In genomic region chr2:175462246-175462645, GRCh38 we compare ENCODE assay signal across 28 cellular contexts.
"Had no signal": no experiment of that assay in that cellular context is flagged by ENCODE, and none has a peak within 500 bp of the region (broad histone marks: within the 10 kb centered on the region; RNA-seq: fewer than 3 reads in every experiment).

No MANE protein-coding gene starts in this region.

- DNase-seq: hypothalamus; immature natural killer cell; kidney; left colon; left lung; lower lobe of right lung; mammary epithelial cell; mesenchymal stem cell; naive thymus-derived CD8-positive, alpha-beta T cell; ovary; posterior cingulate gyrus; retina; right cardiac atrium; sigmoid colon; small intestine; spleen; stimulated activated CD4-positive, alpha-beta T cell treated with anti-CD3 and anti-CD28 coated beads, Interleukin-4, amount 100 ng/mL, for 24 hours; stimulated activated naive CD4-positive, alpha-beta T cell; tibial artery; trophoblast cell; upper lobe of right lung had no signal

- H3K27me3 Mint-ChIP-seq: stimulated activated naive CD8-positive, alpha-beta T cell treated with anti-CD3 and anti-CD28 coated beads, Interleukin-15, Interleukin-2, amounts not matched to agents 100 ng/mL and 50 ng/mL, for 24 hours had no signal

- H3K4me1 Mint-ChIP-seq: immature natural killer cell; naive thymus-derived CD8-positive, alpha-beta T cell; neural progenitor cell; stimulated activated effector memory CD8-positive, alpha-beta T cell treated with anti-CD3 and anti-CD28 coated beads, Interleukin-12 subunit alpha, Interleukin-12 subunit beta, amount 100 ng/mL, for 72 hours had no signal

- H3K9me3 ChIP-seq: lower lobe of right lung, ovary, prostate gland, sigmoid colon, suprapubic skin, thoracic aorta, tibial artery, upper lobe of right lung had no signal

- H3K9me3 Mint-ChIP-seq: stimulated activated effector memory CD8-positive, alpha-beta T cell treated with anti-CD3 and anti-CD28 coated beads, Interleukin-12 subunit alpha, Interleukin-12 subunit beta, amount 100 ng/mL, for 72 hours; stimulated activated naive CD8-positive, alpha-beta T cell treated with anti-CD3 and anti-CD28 coated beads, Interleukin-15, Interleukin-2, amounts not matched to agents 100 ng/mL and 50 ng/mL, for 24 hours had no signal

- H3K36me3 ChIP-seq: left lung, lower lobe of right lung, neural progenitor cell, ovary, prostate gland, sigmoid colon, spleen, suprapubic skin, thoracic aorta, tibial artery, upper lobe of right lung had no signal

- H3K4me1 ChIP-seq: lower lobe of right lung, neural progenitor cell, prostate gland, sigmoid colon, spleen, suprapubic skin, tibial artery, upper lobe of right lung had no signal

- H3K27me3 ChIP-seq: left lung, neural progenitor cell, ovary, sigmoid colon, spleen, suprapubic skin, upper lobe of right lung had no signal

- H3K27ac Mint-ChIP-seq: immature natural killer cell; naive thymus-derived CD8-positive, alpha-beta T cell; neural progenitor cell; stimulated activated effector memory CD8-positive, alpha-beta T cell treated with anti-CD3 and anti-CD28 coated beads, Interleukin-12 subunit alpha, Interleukin-12 subunit beta, amount 100 ng/mL, for 72 hours; stimulated activated naive CD8-positive, alpha-beta T cell treated with anti-CD3 and anti-CD28 coated beads, Interleukin-15, Interleukin-2, amounts not matched to agents 100 ng/mL and 50 ng/mL, for 24 hours had no signal

- H3K27ac ChIP-seq: lower lobe of right lung, neural progenitor cell, ovary, prostate gland, sigmoid colon, suprapubic skin, thoracic aorta, tibial artery, upper lobe of right lung had no signal

- H3K4me2 ChIP-seq: neural progenitor cell had no signal

- H3K4me3 ChIP-seq: left lung, lower lobe of right lung, neural progenitor cell, ovary, prostate gland, sigmoid colon, spleen, suprapubic skin, thoracic aorta, tibial artery, upper lobe of right lung had no signal

- H2AFZ ChIP-seq: neural progenitor cell had no signal

- H3K4me3 Mint-ChIP-seq: immature natural killer cell; naive thymus-derived CD8-positive, alpha-beta T cell; nephron; neural progenitor cell; stimulated activated effector memory CD8-positive, alpha-beta T cell treated with anti-CD3 and anti-CD28 coated beads, Interleukin-12 subunit alpha, Interleukin-12 subunit beta, amount 100 ng/mL, for 72 hours; stimulated activated naive CD8-positive, alpha-beta T cell treated with anti-CD3 and anti-CD28 coated beads, Interleukin-15, Interleukin-2, amounts not matched to agents 100 ng/mL and 50 ng/mL, for 24 hours had no signal

- H3K36me3 Mint-ChIP-seq: neural progenitor cell; stimulated activated effector memory CD8-positive, alpha-beta T cell treated with anti-CD3 and anti-CD28 coated beads, Interleukin-12 subunit alpha, Interleukin-12 subunit beta, amount 100 ng/mL, for 72 hours had no signal
